Comparison of ENCODE assay signal across 1 cellular context in the genomic region with DNA sequence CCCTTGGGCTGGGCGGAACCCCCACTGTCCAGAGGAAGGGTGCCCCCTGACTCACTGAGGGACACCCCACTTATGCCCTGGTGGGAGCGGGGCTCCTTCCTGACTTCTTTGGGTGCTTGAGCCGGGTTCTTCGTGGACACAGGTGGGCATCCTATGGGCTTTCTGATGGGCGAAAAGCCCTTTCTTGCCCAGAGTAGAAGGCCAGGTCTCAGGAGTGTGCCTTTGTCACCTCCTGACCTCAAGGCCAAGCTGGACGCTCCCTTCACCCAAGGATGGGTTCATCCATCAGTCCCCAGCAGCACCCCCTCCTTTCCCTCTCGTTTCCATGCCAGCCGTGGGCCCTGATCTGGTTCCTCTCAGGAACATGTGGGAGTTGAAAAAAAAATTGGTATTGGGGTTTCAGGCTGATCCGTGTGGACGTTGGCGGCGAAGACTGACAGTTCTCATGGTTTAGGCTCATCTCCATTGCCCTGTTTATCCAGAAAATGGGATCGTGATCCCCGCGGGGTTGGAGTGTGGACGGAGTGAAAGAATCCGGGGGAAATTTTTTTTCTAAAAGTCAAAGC.
TF ChIP-seq lines count a peak whose summit lies in the region.

No MANE protein-coding gene starts in this region.

TF ChIP-seq in endothelial cell of umbilical vein, 7 proteins besides CTCF, POLR2A, EP300 and RAD21 (continued from another document):
- TF ChIP-seq GATA2 (IDR thresholded peaks at IDR 0.05; ENCODE audit: insufficient read depth, insufficient read length, low read depth, low read length) = no peak
- no peak for TF ChIP-seq JUN (IDR thresholded peaks at IDR 0.05; ENCODE audit: borderline replicate concordance, insufficient read depth, insufficient read length, low read depth)
- no peak for TF ChIP-seq EZH2 (IDR thresholded peaks at IDR 0.05; ENCODE audit: borderline replicate concordance, low read depth, low read length, severe bottlenecking)
